In the genomic region with DNA sequence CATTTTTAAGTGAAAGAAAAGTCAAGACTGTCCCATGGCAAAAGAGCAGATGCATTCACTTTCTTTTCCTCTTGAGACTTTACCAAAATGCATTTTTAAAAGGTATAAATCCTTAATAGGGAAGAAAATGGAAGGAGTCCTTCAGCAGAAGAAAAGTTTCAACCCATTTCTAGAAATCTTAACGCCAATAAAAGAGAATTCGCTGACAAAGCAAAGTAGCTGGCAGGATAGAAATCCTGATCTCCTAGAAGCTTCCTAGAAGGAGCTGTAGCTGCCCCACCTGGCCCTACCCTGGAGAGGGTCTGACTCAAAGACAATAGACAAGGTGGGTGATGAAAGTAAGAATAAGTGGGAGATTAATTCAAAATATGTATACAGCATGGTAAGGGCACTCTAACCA, we compare ENCODE assay signal across 29 cellular contexts.
"Had no signal": no experiment of that assay in that cellular context is flagged by ENCODE, and none has a peak within 500 bp of the region (broad histone marks: within the 10 kb centered on the region; RNA-seq: fewer than 3 reads in every experiment).

No MANE protein-coding gene starts in this region.

- H3K4me3 ChIP-seq: left lung, lower lobe of right lung, ovary, right atrium auricular region, skin epidermis, suprapubic skin, thoracic aorta, tibial artery, upper lobe of right lung had no signal

- H3K9me3 ChIP-seq: left lung, lower lobe of right lung, ovary, right atrium auricular region, suprapubic skin, thoracic aorta, tibial artery, upper lobe of right lung had no signal

- H3K9me3 Mint-ChIP-seq: immature natural killer cell; naive B cell; natural killer cell; stimulated activated effector memory CD8-positive, alpha-beta T cell treated with anti-CD3 and anti-CD28 coated beads, Interleukin-12 subunit alpha, Interleukin-12 subunit beta, amount 100 ng/mL, for 72 hours; stimulated activated naive CD8-positive, alpha-beta T cell treated with anti-CD3 and anti-CD28 coated beads, Interleukin-15, Interleukin-2, amounts not matched to agents 100 ng/mL and 50 ng/mL, for 24 hours had no signal

- H3K4me1 Mint-ChIP-seq: naive B cell had no signal

- H3K27me3 ChIP-seq: left lung, ovary, right atrium auricular region, suprapubic skin, tibial artery, upper lobe of right lung had no signal

- H3K27me3 Mint-ChIP-seq: progenitor cell of endocrine pancreas had no signal

- H3K27ac Mint-ChIP-seq: immature natural killer cell; naive B cell; natural killer cell; progenitor cell of endocrine pancreas; stimulated activated effector memory CD8-positive, alpha-beta T cell treated with anti-CD3 and anti-CD28 coated beads, Interleukin-12 subunit alpha, Interleukin-12 subunit beta, amount 100 ng/mL, for 72 hours; stimulated activated naive CD8-positive, alpha-beta T cell treated with anti-CD3 and anti-CD28 coated beads, Interleukin-15, Interleukin-2, amounts not matched to agents 100 ng/mL and 50 ng/mL, for 24 hours had no signal

- H3K4me1 ChIP-seq: lower lobe of right lung, upper lobe of right lung had no signal

- DNase-seq: hypothalamus; immature natural killer cell; kidney; left colon; left lung; lower lobe of right lung; mammary epithelial cell; mesenchymal stem cell; naive B cell; natural killer cell; ovary; stimulated activated CD4-positive, alpha-beta T cell treated with anti-CD3 and anti-CD28 coated beads, Interleukin-12 subunit alpha, Interleukin-12 subunit beta, amount 100 ng/mL, for 4 hours; stimulated activated CD4-positive, alpha-beta T cell treated with anti-CD3 and anti-CD28 coated beads, Interleukin-15, amount 100 ng/mL, for 24 hours; stimulated activated CD4-positive, alpha-beta T cell treated with anti-CD3 and anti-CD28 coated beads, Interleukin-2, amount 100 ng/mL, for 24 hours; stimulated activated CD4-positive, alpha-beta T cell treated with anti-CD3 and anti-CD28 coated beads, Interleukin-4, amount 100 ng/mL, for 24 hours; stimulated activated naive CD4-positive, alpha-beta T cell; tibial artery; trophoblast cell; upper lobe of right lung had no signal

- H3K27ac ChIP-seq: left lung, lower lobe of right lung, ovary, right atrium auricular region, skin epidermis, suprapubic skin, thoracic aorta, tibial artery, upper lobe of right lung had no signal

- ATAC-seq: left colon; left lung; lower lobe of right lung; natural killer cell; sciatic nerve; stimulated activated effector memory CD8-positive, alpha-beta T cell treated with anti-CD3 and anti-CD28 coated beads, Interleukin-12 subunit alpha, Interleukin-12 subunit beta, amount 100 ng/mL, for 72 hours; upper lobe of right lung had no signal

- H3K36me3 Mint-ChIP-seq: naive B cell; stimulated activated effector memory CD8-positive, alpha-beta T cell treated with anti-CD3 and anti-CD28 coated beads, Interleukin-12 subunit alpha, Interleukin-12 subunit beta, amount 100 ng/mL, for 72 hours had no signal

- H3K4me3 Mint-ChIP-seq: immature natural killer cell; naive B cell; natural killer cell; stimulated activated effector memory CD8-positive, alpha-beta T cell treated with anti-CD3 and anti-CD28 coated beads, Interleukin-12 subunit alpha, Interleukin-12 subunit beta, amount 100 ng/mL, for 72 hours; stimulated activated naive CD8-positive, alpha-beta T cell treated with anti-CD3 and anti-CD28 coated beads, Interleukin-15, Interleukin-2, amounts not matched to agents 100 ng/mL and 50 ng/mL, for 24 hours had no signal

- H3K36me3 ChIP-seq: left lung, lower lobe of right lung, ovary, right atrium auricular region, suprapubic skin, thoracic aorta, tibial artery, upper lobe of right lung had no signal

- FAIRE-seq: islet of Langerhans, kidney, urothelium cell line had no signal
